In genomic region chr6:24720604-24721460, GRCh38 we compare ENCODE assay signal across 8 cellular contexts. TPM values are rescaled to one million over a fixed set of nuclear protein-coding genes. Genes with fewer than 3 reads are reported as not detected.
DNase-seq lines count a peak whose midpoint lies in the region; ATAC-seq and TF ChIP-seq lines count a peak whose summit lies in the region.

No MANE protein-coding gene starts in this region.

- TF ChIP-seq POLR2A in vagina (IDR thresholded peaks at IDR 0.05), result peak; percentile 81 to 100

- ATAC-seq in GM18511 (IDR thresholded peaks at IDR 0.05; ENCODE audit: unreplicated experiment) (peak; percentile 88), HG03025 (IDR thresholded peaks at IDR 0.05; ENCODE audit: low FRiP score, unreplicated experiment) (peak; percentile 82)

- H3K36me3 ChIP-seq in vagina, result peaks cover 0 to 6% of the 10 kb centered on the region in 2 donors

- H3K27me3 ChIP-seq in vagina, result no peaks in the 10 kb centered on the region

- peak overlapping the region; percentile 60 to 93 for H3K4me3 ChIP-seq in vagina

- peak overlapping the region; percentile 99 for H3K27ac ChIP-seq in vagina

- intact Hi-C loops in vagina (cut with DNase I), result loop anchor here (2.0 kb wide), 1 partner anchor 54 kb away; the partner anchor contains the start of genes ACOT13 and TDP2

- TF ChIP-seq CTCF in vagina (IDR thresholded peaks at IDR 0.05), result peak in 1 of 3 experiments; percentile 17

- H3K4me1 ChIP-seq in vagina, result peaks cover 32% of the 10 kb centered on the region

- no peaks in the 10 kb centered on the region for H3K9me3 ChIP-seq in vagina

- DNase-seq in NCI-H2029 treated with DMSO at 0.1 percent for 48 hours (lab: John Stamatoyannopoulos, UW), result peak; percentile 99
- DNase-seq in T1000 (lab: John Stamatoyannopoulos, UW), result peak; percentile 99
- peak; percentile 100 for DNase-seq in astrocyte of the hippocampus (ENCODE audit: low read depth, low spot score)
- DNase-seq in hepatic stellate cell (ENCODE audit: low spot score), result peak; percentile 95
- DNase-seq in putamen (ENCODE audit: low spot score), result peak; percentile 100
- DNase-seq in vagina (ENCODE audit: extremely low spot score in 2 of 2), result peak; percentile 99 to 100

RNA-seq across cellular contexts. Expression of gene C6orf62, which starts 1.9 kb away (rescaled TPM):
- total RNA-seq in vagina, result 45.2 TPM

RNA-seq across cellular contexts. Expression of gene GMNN, which starts 53.9 kb away (rescaled TPM):
- 13.5 TPM for total RNA-seq in vagina

RNA-seq across cellular contexts. Expression of gene ACOT13, which starts 54.0 kb away (rescaled TPM):
- 4.4 TPM for total RNA-seq in vagina

RNA-seq across cellular contexts. Expression of gene TDP2, which starts 54.1 kb away (rescaled TPM):
- total RNA-seq in vagina, result 28.7 TPM

Comparison
In these comparisons a context has a peak if more than half of its experiments do, and no peak if none do; other contexts are left out.
1. Peak in every context shown above with its lines: DNase-seq, ATAC-seq, H3K4me3 ChIP-seq and H3K27ac ChIP-seq.